ENCODE assay signal across 20 cellular contexts in genomic region chr9:27196383-27196782, GRCh38.
DNase-seq lines count a peak whose midpoint lies in the region; ATAC-seq, FAIRE-seq and TF ChIP-seq lines count a peak whose summit lies in the region.
"Had no signal": no experiment of that assay in that cellular context is flagged by ENCODE, and none has a peak within 500 bp of the region (broad histone marks: within the 10 kb centered on the region; RNA-seq: fewer than 3 reads in every experiment).

No MANE protein-coding gene starts in this region.

- H3K36me3 ChIP-seq in keratinocyte (ENCODE audit: control insufficient read depth in 2 of 2, extremely low read depth in 1 of 2, insufficient read depth in 2 of 2, low read length in 2 of 2) (no peaks in the 10 kb centered on the region), pancreas (no peaks in the 10 kb centered on the region)

- no peaks in the 10 kb centered on the region for H3K27me3 Mint-ChIP-seq in chondrocyte (ENCODE audit: low read depth)
- H3K27me3 Mint-ChIP-seq: CD4-positive, CD25-positive, alpha-beta regulatory T cell had no signal

- H3K9ac ChIP-seq in keratinocyte (ENCODE audit: control insufficient read depth, extremely low read depth, insufficient read depth, low read length), result no peak overlapping the region

- peaks cover 62% of the 10 kb centered on the region for H3K4me1 Mint-ChIP-seq in chondrocyte (ENCODE audit: low read depth)
- H3K4me1 Mint-ChIP-seq: CD4-positive, CD25-positive, alpha-beta regulatory T cell had no signal

- dilution Hi-C loops in keratinocyte (cut with MboI; ENCODE audit: extremely low pct_ligation_motif_present, low sequenced_read_pairs), result no loop called here

- H3K27ac Mint-ChIP-seq in chondrocyte (ENCODE audit: unreplicated experiment), result peak overlapping the region; percentile 29
- H3K27ac Mint-ChIP-seq: CD4-positive, CD25-positive, alpha-beta regulatory T cell had no signal

- no peaks in the 10 kb centered on the region for H3K36me3 Mint-ChIP-seq in chondrocyte (ENCODE audit: low read depth)
- H3K36me3 Mint-ChIP-seq: CD4-positive, CD25-positive, alpha-beta regulatory T cell had no signal

- no peaks in the 10 kb centered on the region for H4K20me1 ChIP-seq in keratinocyte (ENCODE audit: control insufficient read depth, extremely low read depth, insufficient read depth, low read length)

- H3K27me3 ChIP-seq in keratinocyte (ENCODE audit: control insufficient read depth, extremely low read depth, insufficient read depth, low read length), result no peaks in the 10 kb centered on the region
- no peaks in the 10 kb centered on the region for H3K27me3 ChIP-seq in pancreas

- FAIRE-seq in keratinocyte (lab: Jason Lieb, UNC) (peak; percentile 41), pancreas (lab: Jason Lieb, UNC) (no peak)
- FAIRE-seq: HTR-8/SVneo had no signal

- intact Hi-C loops in pancreas (cut with DNase I), result no loop called here

- H3K27ac ChIP-seq in keratinocyte (ENCODE audit: control insufficient read depth, insufficient read depth, low read length), result no peak overlapping the region
- no peak overlapping the region for H3K27ac ChIP-seq in pancreas

- H3K9me3 ChIP-seq in keratinocyte (ENCODE audit: control insufficient read depth, low read depth, low read length), result no peaks in the 10 kb centered on the region
- no peaks in the 10 kb centered on the region for H3K9me3 ChIP-seq in pancreas

- no peaks in the 10 kb centered on the region for H3K9me3 Mint-ChIP-seq in chondrocyte (ENCODE audit: low read depth)
- H3K9me3 Mint-ChIP-seq: CD4-positive, CD25-positive, alpha-beta regulatory T cell had no signal

- no peaks in the 10 kb centered on the region for H3K79me2 ChIP-seq in keratinocyte (ENCODE audit: control insufficient read depth, insufficient read depth, low read length)

- H3K4me2 ChIP-seq in keratinocyte (ENCODE audit: control insufficient read depth, extremely low read depth, insufficient read depth, low read depth, low read length), result no peak overlapping the region

- H3K4me3 Mint-ChIP-seq in chondrocyte (ENCODE audit: unreplicated experiment), result no peak overlapping the region
- H3K4me3 Mint-ChIP-seq: CD4-positive, CD25-positive, alpha-beta regulatory T cell had no signal

- ATAC-seq in HG02588 (IDR thresholded peaks at IDR 0.05; ENCODE audit: unreplicated experiment) (no peak), pancreas (no peak)
- ATAC-seq: HCT116, Panc1, SK-N-SH treated with all-trans-retinoic acid at 6 μM for 48 hours had no signal

- H3K4me3 ChIP-seq in keratinocyte (ENCODE audit: control insufficient read depth in 2 of 3, extremely low read depth in 1 of 3, insufficient read depth in 2 of 3, low read depth in 1 of 3, low read length in 3 of 3) (no peak overlapping the region), pancreas (no peak overlapping the region)

- 85 to 90% methylated on average over 3 of the region's 3 CpGs for WGBS in pancreas, 2 donors

- no peak for TF ChIP-seq CTCF in chondrocyte (IDR thresholded peaks at IDR 0.05)
- TF ChIP-seq CTCF in keratinocyte (optimal IDR thresholded peaks at IDR 0.05 in 1 of 3, IDR thresholded peaks at IDR 0.05 in 1 of 3, conservative IDR thresholded peaks at IDR 0.05 in 1 of 3; ENCODE audit: extremely low read depth in 1 of 3, insufficient read depth in 2 of 3, low read length in 3 of 3), result no peak
- TF ChIP-seq CTCF in pancreas (IDR thresholded peaks at IDR 0.05), result no peak

- peaks cover 33% of the 10 kb centered on the region for H3K4me1 ChIP-seq in keratinocyte (ENCODE audit: control insufficient read depth, extremely low read depth, insufficient read depth, low read length)
- no peaks in the 10 kb centered on the region for H3K4me1 ChIP-seq in pancreas

- no peak overlapping the region for H2AFZ ChIP-seq in keratinocyte (ENCODE audit: control insufficient read depth, low read length)

- no peaks in the 10 kb centered on the region for H3K9me1 ChIP-seq in keratinocyte (ENCODE audit: control insufficient read depth, extremely low read depth, insufficient read depth, low read length)

- DNase-seq in NCI-H345 (lab: John Stamatoyannopoulos, UW), result peak; percentile 2
- DNase-seq in NCI-H345 treated with DMSO at 0.1 percent for 48 hours (lab: John Stamatoyannopoulos, UW; ENCODE audit: unreplicated experiment), result no peak
- peak; percentile 75 for DNase-seq in NCI-H69 (lab: John Stamatoyannopoulos, UW)
- no peak for DNase-seq in chondrocyte (ENCODE audit: low spot score)
- DNase-seq in keratinocyte (ENCODE audit: low read depth, low spot score), result peak; percentile 41
- no peak for DNase-seq in pancreas
- DNase-seq: CD4-positive, CD25-positive, alpha-beta regulatory T cell; EL; GF-D8; GOT3; KG1; NCI-H1417 treated with DMSO at 0.1 percent for 48 hours; NCI-H2029; NCI-H446; NCI-H526 had no signal

Comparison
In these comparisons a context has a peak if more than half of its experiments do, and no peak if none do; other contexts are left out.
1. DNase-seq: peak in NCI-H345 (single experiment), NCI-H69 (single experiment) and keratinocyte (single experiment); none in NCI-H345 treated with DMSO at 0.1 percent for 48 hours (single experiment), chondrocyte (single experiment) and pancreas (0 of 6).